ENCODE assay signal across 20 cellular contexts in the genomic region with DNA sequence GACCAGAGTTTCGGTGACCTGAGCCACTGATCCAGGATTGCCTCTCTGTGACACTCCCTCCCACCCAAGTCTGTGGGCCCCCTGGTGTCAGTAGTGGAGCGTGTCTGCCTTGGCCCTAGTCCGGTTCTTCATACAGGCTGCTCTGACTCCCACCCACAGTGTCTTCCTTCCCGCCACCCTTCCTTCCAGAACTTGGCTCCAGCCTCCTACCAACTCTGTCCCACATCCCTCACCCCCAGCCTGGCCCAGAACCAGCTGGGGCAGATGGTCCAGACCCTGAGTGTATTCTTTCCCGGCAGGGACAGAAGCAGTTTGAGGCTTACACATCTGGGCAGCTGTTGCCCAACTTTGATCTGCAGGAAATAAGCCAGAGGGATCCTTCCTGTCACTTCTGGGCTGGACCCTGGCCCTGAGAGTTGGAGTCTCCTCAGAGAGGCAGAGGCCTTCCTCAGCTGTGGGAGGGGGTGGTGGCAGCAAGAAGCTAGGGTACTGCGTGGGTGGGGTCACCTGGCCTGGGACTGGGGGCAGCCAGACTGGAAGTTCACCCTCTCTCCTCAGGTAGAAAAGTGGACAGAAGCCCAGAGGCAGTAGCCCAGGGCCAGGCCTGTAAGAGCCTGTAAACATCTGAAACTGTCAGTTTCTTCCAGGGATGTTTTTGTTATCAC. TPM values are rescaled to one million over a fixed set of nuclear protein-coding genes. Genes with fewer than 3 reads are reported as not detected.
DNase-seq lines count a peak whose midpoint lies in the region; ATAC-seq, FAIRE-seq and TF ChIP-seq lines count a peak whose summit lies in the region.
"Had no signal": no experiment of that assay in that cellular context is flagged by ENCODE, and none has a peak within 500 bp of the region (broad histone marks: within the 10 kb centered on the region; RNA-seq: fewer than 3 reads in every experiment).

No MANE protein-coding gene starts in this region.

- in situ Hi-C loops in HepG2 (cut with HindIII; ENCODE audit: extremely low pct_ligation_motif_present, low pct_unique_long_range_greater_than_20kb) = no loop called here

- no peak for TF ChIP-seq RAD21 in HepG2 (CRISPR knock-in tag; IDR thresholded peaks at IDR 0.05)

- TF ChIP-seq POLR2A in right lobe of liver (IDR thresholded peaks at IDR 0.05) = no peak
- TF ChIP-seq POLR2A in HepG2 (IDR thresholded peaks at IDR 0.05; ENCODE audit: insufficient read depth in 1 of 2, low read depth in 2 of 2, low read length in 2 of 2) = no peak

- no peak overlapping the region for H3K4me3 Mint-ChIP-seq in activated T-helper 2 cell treated with anti-CD3 and anti-CD28 coated beads, Interferon-gamma antibody, Interleukin-2, Interleukin-4, amounts not matched to agents 10 μg/mL and 5 μg/mL and 100 μg/mL, durations not matched to agents 14 hours and 24 hours and 36 hours (ENCODE audit: low read depth)
- H3K4me3 Mint-ChIP-seq: CD8-positive, alpha-beta memory T cell; IgD-negative memory B cell; stimulated activated naive CD8-positive, alpha-beta T cell treated with anti-CD3 and anti-CD28 coated beads, Interleukin-15, Interleukin-2, amounts not matched to agents 100 ng/mL and 50 ng/mL, for 24 hours had no signal

- H3K9ac ChIP-seq in HepG2 (ENCODE audit: insufficient read depth, low read depth, low read length) = no peak overlapping the region

- peak overlapping the region; percentile 67 for H3K27ac Mint-ChIP-seq in activated T-helper 2 cell treated with anti-CD3 and anti-CD28 coated beads, Interferon-gamma antibody, Interleukin-2, Interleukin-4, amounts not matched to agents 10 μg/mL and 5 μg/mL and 100 μg/mL, durations not matched to agents 14 hours and 24 hours and 36 hours
- H3K27ac Mint-ChIP-seq: IgD-negative memory B cell; stimulated activated naive CD8-positive, alpha-beta T cell treated with anti-CD3 and anti-CD28 coated beads, Interleukin-15, Interleukin-2, amounts not matched to agents 100 ng/mL and 50 ng/mL, for 24 hours had no signal

- FAIRE-seq in HepG2 (lab: Jason Lieb, UNC) (no peak), urothelium cell line (lab: Jason Lieb, UNC) (no peak)
- FAIRE-seq: bronchial epithelial cell had no signal

- H3K27me3 ChIP-seq in right lobe of liver (no peaks in the 10 kb centered on the region), HepG2 (ENCODE audit: control insufficient read depth in 1 of 2, insufficient read depth in 2 of 2, low read length in 2 of 2) (peaks cover under 1 to 4% of the 10 kb centered on the region in 2 experiments; a peak in 2 of 5 replicates), upper lobe of right lung (no peaks in the 10 kb centered on the region)
- H3K27me3 ChIP-seq: hepatocyte, SJCRH30 had no signal

- CTCF ChIA-PET in HepG2 (lab: Yijun Ruan, JAX; ENCODE audit: low intra/inter-chr PET ratio, low total read pairs) = no interaction called here

- no peaks in the 10 kb centered on the region for H3K79me2 ChIP-seq in HepG2 (ENCODE audit: insufficient read depth, low read length)
- H3K79me2 ChIP-seq: hepatocyte had no signal

- intact Hi-C loops in right lobe of liver (cut with DNase I) (no loop called here), HepG2 (cut with micrococcal nuclease; ENCODE audit: unreplicated experiment) (no loop called here), upper lobe of right lung (cut with DNase I) (no loop called here)
- intact Hi-C loops in activated T-helper 2 cell treated with anti-CD3 and anti-CD28 coated beads, Interferon-gamma antibody, Interleukin-2, Interleukin-4, amounts not matched to agents 10 μg/mL and 5 μg/mL and 100 μg/mL, durations not matched to agents 14 hours and 24 hours and 36 hours (cut with micrococcal nuclease) = no loop called here

- no peak overlapping the region for H3K27ac ChIP-seq in right lobe of liver
- H3K27ac ChIP-seq in HepG2 (ENCODE audit: extremely low read length, insufficient read depth, low read length) = no peak overlapping the region
- H3K27ac ChIP-seq in upper lobe of right lung = no peak overlapping the region
- H3K27ac ChIP-seq: hepatocyte, prostate gland, SJCRH30 had no signal

- no peak overlapping the region for H2AFZ ChIP-seq in HepG2 (ENCODE audit: low read length)
- H2AFZ ChIP-seq: hepatocyte had no signal

- peaks cover 52% of the 10 kb centered on the region for H3K4me1 Mint-ChIP-seq in activated T-helper 2 cell treated with anti-CD3 and anti-CD28 coated beads, Interferon-gamma antibody, Interleukin-2, Interleukin-4, amounts not matched to agents 10 μg/mL and 5 μg/mL and 100 μg/mL, durations not matched to agents 14 hours and 24 hours and 36 hours (ENCODE audit: low read depth)

- H3K36me3 ChIP-seq in right lobe of liver (no peaks in the 10 kb centered on the region), HepG2 (replicated peaks in 1 of 2; ENCODE audit: control insufficient read depth in 1 of 2, insufficient read depth in 2 of 2, low read length in 2 of 2) (no peaks in the 10 kb centered on the region), upper lobe of right lung (no peaks in the 10 kb centered on the region)
- H3K36me3 ChIP-seq: prostate gland, SJCRH30 had no signal

- ATAC-seq in right lobe of liver = peak in 3 of 4 donors; percentile 9 to 25 (median 11)
- ATAC-seq in HepG2 = no peak; the same call in 2 of the 3 replicates
- peak; percentile 18 for ATAC-seq in upper lobe of right lung
- ATAC-seq in GM19463 (IDR thresholded peaks at IDR 0.05; ENCODE audit: unreplicated experiment) = no peak

- no peaks in the 10 kb centered on the region for H3K36me3 Mint-ChIP-seq in activated T-helper 2 cell treated with anti-CD3 and anti-CD28 coated beads, Interferon-gamma antibody, Interleukin-2, Interleukin-4, amounts not matched to agents 10 μg/mL and 5 μg/mL and 100 μg/mL, durations not matched to agents 14 hours and 24 hours and 36 hours (ENCODE audit: low read depth)
- H3K36me3 Mint-ChIP-seq: IgD-negative memory B cell had no signal

- H3K4me3 ChIP-seq in right lobe of liver = no peak overlapping the region
- H3K4me3 ChIP-seq in HepG2 (replicated peaks in 1 of 3; ENCODE audit: insufficient read depth in 1 of 3, low read depth in 2 of 3, low read length in 3 of 3) = no peak overlapping the region
- H3K4me3 ChIP-seq in upper lobe of right lung = no peak overlapping the region
- H3K4me3 ChIP-seq: hepatocyte, prostate gland, SJCRH30 had no signal

- no peaks in the 10 kb centered on the region for H3K27me3 Mint-ChIP-seq in activated T-helper 2 cell treated with anti-CD3 and anti-CD28 coated beads, Interferon-gamma antibody, Interleukin-2, Interleukin-4, amounts not matched to agents 10 μg/mL and 5 μg/mL and 100 μg/mL, durations not matched to agents 14 hours and 24 hours and 36 hours (ENCODE audit: low read depth)
- H3K27me3 Mint-ChIP-seq: IgD-negative memory B cell; stimulated activated naive CD8-positive, alpha-beta T cell treated with anti-CD3 and anti-CD28 coated beads, Interleukin-15, Interleukin-2, amounts not matched to agents 100 ng/mL and 50 ng/mL, for 24 hours had no signal

- DNase-seq in right lobe of liver (peak in 2 of 3 donors; percentile 41 to 44), HepG2 (ENCODE audit: low spot score) (no peak), myocyte (ENCODE audit: low read depth) (peak; percentile 67), upper lobe of right lung (peak; percentile 60), urothelium cell line (ENCODE audit: low spot score) (no peak), HK-2 (ENCODE audit: unreplicated experiment) (no peak)
- DNase-seq in activated T-helper 2 cell treated with anti-CD3 and anti-CD28 coated beads, Interferon-gamma antibody, Interleukin-2, Interleukin-4, amounts not matched to agents 10 μg/mL and 5 μg/mL and 100 μg/mL, durations not matched to agents 14 hours and 24 hours and 36 hours (ENCODE audit: low spot score) = no peak
- DNase-seq: activated gamma-delta T cell treated with Interleukin-2 at 50 U/mL for 16 hours; CD8-positive, alpha-beta memory T cell; GF-D8; mammary epithelial cell; NCI-H187; stimulated activated CD4-positive, alpha-beta T cell treated with anti-CD3 and anti-CD28 coated beads, Interleukin-2, amount 100 ng/mL, for 48 hours had no signal

- no peak overlapping the region for H3K4me2 ChIP-seq in HepG2 (ENCODE audit: low read depth, low read length)
- H3K4me2 ChIP-seq: hepatocyte had no signal

- TF ChIP-seq EP300 in HepG2 (IDR thresholded peaks at IDR 0.05; ENCODE audit: low read depth in 2 of 2, low read length in 2 of 2) (no peak), HepG2 (CRISPR knock-in tag; IDR thresholded peaks at IDR 0.05; ENCODE audit: borderline replicate concordance) (no peak)

- no peaks in the 10 kb centered on the region for H4K20me1 ChIP-seq in HepG2 (ENCODE audit: insufficient read depth, low read length)

- BruUV-seq in HepG2 (replicated peaks; lab: Mats Ljungman, UMichigan) = no TSS peak

- H3K4me1 ChIP-seq in right lobe of liver = no peaks in the 10 kb centered on the region
- no peaks in the 10 kb centered on the region for H3K4me1 ChIP-seq in HepG2 (ENCODE audit: insufficient read depth, low read length)
- H3K4me1 ChIP-seq in upper lobe of right lung = peaks cover 39% of the 10 kb centered on the region
- H3K4me1 ChIP-seq: prostate gland had no signal

- no peaks in the 10 kb centered on the region for H3K9me3 Mint-ChIP-seq in activated T-helper 2 cell treated with anti-CD3 and anti-CD28 coated beads, Interferon-gamma antibody, Interleukin-2, Interleukin-4, amounts not matched to agents 10 μg/mL and 5 μg/mL and 100 μg/mL, durations not matched to agents 14 hours and 24 hours and 36 hours
- H3K9me3 Mint-ChIP-seq: IgD-negative memory B cell; stimulated activated naive CD8-positive, alpha-beta T cell treated with anti-CD3 and anti-CD28 coated beads, Interleukin-15, Interleukin-2, amounts not matched to agents 100 ng/mL and 50 ng/mL, for 24 hours had no signal

- no peaks in the 10 kb centered on the region for H3K9me3 ChIP-seq in right lobe of liver
- no peaks in the 10 kb centered on the region for H3K9me3 ChIP-seq in HepG2 (ENCODE audit: low read length)
- no peaks in the 10 kb centered on the region for H3K9me3 ChIP-seq in upper lobe of right lung
- H3K9me3 ChIP-seq: prostate gland, SJCRH30 had no signal

- 71% methylated on average over 2 of the region's 6 CpGs for WGBS in right lobe of liver (ENCODE audit: insufficient coverage, low coverage, low lambda C conversion rate, missing lambda C conversion rate)
- WGBS in HepG2 (ENCODE audit: low lambda C conversion rate) = 42% methylated on average over 6 of the region's 6 CpGs

- no peak for TF ChIP-seq CTCF in right lobe of liver (IDR thresholded peaks at IDR 0.05)
- no peak for TF ChIP-seq CTCF in HepG2 (CRISPR knock-in tag; IDR thresholded peaks at IDR 0.05)
- no peak for TF ChIP-seq CTCF in upper lobe of right lung (IDR thresholded peaks at IDR 0.05)

- POLR2A ChIA-PET in HepG2 (lab: Yijun Ruan, JAX) = no interaction called here

RNA-seq across cellular contexts. Expression of a gene that starts 43.1 kb away (rescaled TPM):
- 1 to 10 TPM in 3 of 6 experiments, not detected in 3; 3.2 to 4.7 (median 3.3) TPM for total RNA-seq in right lobe of liver
- total RNA-seq in HepG2 (2016; rRNA removed; fragmentation: Illumina TruSeq; extraction: Trizol) = 7.6 and 18.2 TPM in 2 replicates
- 3.1 and 3.5 TPM in 2 replicates for total RNA-seq in HepG2 (2016; cell fraction: cytosol; rRNA removed; fragmentation: Illumina TruSeq; extraction: Trizol; ENCODE audit: low read depth)
- 6.3 and 18.1 TPM in 2 replicates for total RNA-seq in HepG2 (2016; cell fraction: insoluble cytoplasmic fraction; rRNA removed; fragmentation: Illumina TruSeq; extraction: Trizol)
- 4.6 and 5.1 TPM in 2 replicates for total RNA-seq in HepG2 (2016; cell fraction: membrane; rRNA removed; fragmentation: Illumina TruSeq; extraction: Trizol)
- 21.5 and 27.6 TPM in 2 replicates for total RNA-seq in HepG2 (2016; cell fraction: nucleus; rRNA removed; fragmentation: Illumina TruSeq; extraction: Trizol)
- 106 and 127 TPM in 2 replicates for polyA plus RNA-seq in HepG2 (2011; rRNA removed)
- 24.6 and 30.4 TPM in 2 replicates for polyA plus RNA-seq in HepG2 (2011; cell fraction: cytosol; rRNA removed)
- 854 and 1,047 TPM in 2 replicates for polyA plus RNA-seq in HepG2 (2011; cell fraction: nucleus; rRNA removed)
- 79.1 and 95.8 TPM in 2 replicates for polyA plus RNA-seq in HepG2 (2012)
- polyA plus RNA-seq in HepG2 (2016; cell fraction: cytosol; fragmentation: Illumina TruSeq; extraction: Trizol; ENCODE audit: low read depth) = 3.0 and 3.7 TPM in 2 replicates
- 11.9 and 13.8 TPM in 2 replicates for polyA plus RNA-seq in HepG2 (2016; cell fraction: insoluble cytoplasmic fraction; fragmentation: Illumina TruSeq; extraction: Trizol; ENCODE audit: low read depth)
- 4.6 and 5.0 TPM in 2 replicates for polyA plus RNA-seq in HepG2 (2016; cell fraction: membrane; fragmentation: Illumina TruSeq; extraction: Trizol; ENCODE audit: low read depth)
- polyA plus RNA-seq in HepG2 (2016; cell fraction: nucleus; fragmentation: Illumina TruSeq; extraction: Trizol; ENCODE audit: insufficient read depth, low read depth) = 139 and 140 TPM in 2 replicates
- 2.2 and 43.5 TPM in 2 replicates for polyA minus RNA-seq in HepG2 (2011; rRNA and poly(A)+ RNA removed; ENCODE audit: low replicate concordance)
- 15.7 and 17.0 TPM in 2 replicates for polyA minus RNA-seq in HepG2 (2011; cell fraction: cytosol; rRNA and poly(A)+ RNA removed)
- 107 and 127 TPM in 2 replicates for polyA minus RNA-seq in HepG2 (2011; cell fraction: nucleus; rRNA and poly(A)+ RNA removed)
- not detected in 2 replicates for total RNA-seq in activated T-helper 2 cell treated with anti-CD3 and anti-CD28 coated beads, Interferon-gamma antibody, Interleukin-2, Interleukin-4, amounts not matched to agents 10 μg/mL and 5 μg/mL and 100 μg/mL, durations not matched to agents 14 hours and 24 hours and 36 hours
- not detected in 2 replicates for total RNA-seq in myocyte
- polyA plus RNA-seq in myocyte (2012) = not detected
- total RNA-seq in upper lobe of right lung = not detected
- total RNA-seq: bronchial epithelial cell; CD8-positive, alpha-beta memory T cell; mammary epithelial cell; SJCRH30 had no signal
- polyA plus RNA-seq: CD8-positive, alpha-beta memory T cell; IgD-negative memory B cell; mammary epithelial cell had no signal

Comparison
In these comparisons a context has a peak if more than half of its experiments do, and no peak if none do; other contexts are left out.
1. ATAC-seq: peak in right lobe of liver (3 of 4) and upper lobe of right lung (single experiment); none in HepG2 (single experiment) and GM19463 (single experiment).
2. DNase-seq: peak in right lobe of liver (2 of 3), myocyte (single experiment) and upper lobe of right lung (single experiment); none in HepG2 (single experiment), activated T-helper 2 cell treated with anti-CD3 and anti-CD28 coated beads, Interferon-gamma antibody, Interleukin-2, Interleukin-4, amounts not matched to agents 10 μg/mL and 5 μg/mL and 100 μg/mL, durations not matched to agents 14 hours and 24 hours and 36 hours (single experiment), urothelium cell line (single experiment) and HK-2 (single experiment).